ENCODE assay signal across 7 cellular contexts in the genomic region with DNA sequence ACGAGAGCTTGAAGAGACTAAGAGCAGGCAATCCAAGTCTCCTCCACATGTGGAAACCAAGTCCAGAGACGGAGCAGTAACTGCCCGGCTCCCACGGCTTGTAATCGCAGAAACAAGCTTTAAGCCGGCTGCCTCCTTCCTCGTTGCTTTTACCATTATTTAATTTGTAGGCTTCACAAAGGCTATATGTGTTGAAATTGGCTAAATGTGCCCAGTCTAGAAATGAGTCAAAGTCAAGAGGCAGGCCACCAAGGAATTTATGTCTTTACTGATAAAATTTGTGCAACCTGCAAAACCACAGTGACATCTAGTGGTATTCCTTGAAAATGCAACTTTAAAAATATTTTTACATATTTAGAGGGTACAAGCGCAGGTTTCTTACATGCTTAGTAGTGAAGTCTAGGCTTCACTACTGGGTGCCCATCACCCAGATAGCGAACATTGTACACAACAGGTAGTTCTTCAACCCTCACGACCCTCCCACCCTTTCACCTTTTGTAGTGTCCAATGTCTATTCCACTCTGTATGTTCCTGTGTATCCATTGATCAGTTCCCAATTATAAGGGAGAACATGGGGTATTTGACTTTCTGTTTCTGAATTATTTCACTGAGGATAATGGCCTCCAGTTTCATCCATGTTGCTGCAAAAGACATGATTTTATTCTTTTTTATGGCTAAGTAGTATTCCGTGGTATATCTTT. TPM values are rescaled to one million over a fixed set of nuclear protein-coding genes. Genes with fewer than 3 reads are reported as not detected.
DNase-seq lines count a peak whose midpoint lies in the region; FAIRE-seq and TF ChIP-seq lines count a peak whose summit lies in the region.

No MANE protein-coding gene starts in this region.

- peaks cover 2% of the 10 kb centered on the region for H3K4me1 ChIP-seq in keratinocyte (ENCODE audit: control insufficient read depth, extremely low read depth, insufficient read depth, low read length)

- no peaks in the 10 kb centered on the region for H3K79me2 ChIP-seq in keratinocyte (ENCODE audit: control insufficient read depth, insufficient read depth, low read length)

- no peak overlapping the region for H3K9ac ChIP-seq in keratinocyte (ENCODE audit: control insufficient read depth, extremely low read depth, insufficient read depth, low read length)

- H3K4me1 Mint-ChIP-seq in brain: peaks cover 24% of the 10 kb centered on the region

- dilution Hi-C loops in keratinocyte (cut with MboI; ENCODE audit: extremely low pct_ligation_motif_present, low sequenced_read_pairs): no loop called here

- H3K4me3 Mint-ChIP-seq in brain: no peak overlapping the region

- TF ChIP-seq CTCF in HFF-Myc (IDR thresholded peaks at IDR 0.05; ENCODE audit: low read depth, low read length, missing control alignments): peak; percentile 57
- peak; percentile 88 to 93 for TF ChIP-seq CTCF in brain (conservative IDR thresholded peaks at IDR 0.05)
- peak in 2 of 3 experiments; percentile 57 to 62 for TF ChIP-seq CTCF in keratinocyte (optimal IDR thresholded peaks at IDR 0.05 in 1 of 3, IDR thresholded peaks at IDR 0.05 in 1 of 3, conservative IDR thresholded peaks at IDR 0.05 in 1 of 3; ENCODE audit: extremely low read depth in 1 of 3, insufficient read depth in 2 of 3, low read length in 3 of 3)

- no peaks in the 10 kb centered on the region for H3K9me3 Mint-ChIP-seq in brain

- no peaks in the 10 kb centered on the region for H3K27me3 Mint-ChIP-seq in brain

- H3K36me3 ChIP-seq in keratinocyte (ENCODE audit: control insufficient read depth in 2 of 2, extremely low read depth in 1 of 2, insufficient read depth in 2 of 2, low read length in 2 of 2): no peaks in the 10 kb centered on the region

- H3K27ac ChIP-seq in keratinocyte (ENCODE audit: control insufficient read depth, insufficient read depth, low read length): no peak overlapping the region

- DNase-seq in GM04503 (ENCODE audit: low read depth) (peak; percentile 65), HFF-Myc (ENCODE audit: extremely low read depth, low read depth) (peak; percentile 35), NCI-H446 (lab: John Stamatoyannopoulos, UW) (peak; percentile 29 to 65), keratinocyte (ENCODE audit: low read depth, low spot score) (no peak), superior temporal gyrus (ENCODE audit: extremely low spot score) (peak; percentile 78)
- DNase-seq in activated CD8-positive, alpha-beta memory T cell treated with anti-CD3 and anti-CD28 coated beads for 24 hours: no peak

- H3K4me3 ChIP-seq in HFF-Myc (replicated peaks; ENCODE audit: low read depth, low read length) (no peak overlapping the region), keratinocyte (ENCODE audit: control insufficient read depth in 2 of 3, extremely low read depth in 1 of 3, insufficient read depth in 2 of 3, low read depth in 1 of 3, low read length in 3 of 3) (no peak overlapping the region)

- no peaks in the 10 kb centered on the region for H4K20me1 ChIP-seq in keratinocyte (ENCODE audit: control insufficient read depth, extremely low read depth, insufficient read depth, low read length)

- H3K4me2 ChIP-seq in keratinocyte (ENCODE audit: control insufficient read depth, extremely low read depth, insufficient read depth, low read depth, low read length): no peak overlapping the region

- H3K27ac Mint-ChIP-seq in brain: peak overlapping the region in 1 of 5 experiments; percentile 28

- no peak overlapping the region for H2AFZ ChIP-seq in keratinocyte (ENCODE audit: control insufficient read depth, low read length)

- no peaks in the 10 kb centered on the region for H3K36me3 Mint-ChIP-seq in brain

- no peaks in the 10 kb centered on the region for H3K9me3 ChIP-seq in keratinocyte (ENCODE audit: control insufficient read depth, low read depth, low read length)

- FAIRE-seq in keratinocyte (lab: Jason Lieb, UNC): no peak

- peaks cover 7% of the 10 kb centered on the region for H3K27me3 ChIP-seq in keratinocyte (ENCODE audit: control insufficient read depth, extremely low read depth, insufficient read depth, low read length)

- H3K9me1 ChIP-seq in keratinocyte (ENCODE audit: control insufficient read depth, extremely low read depth, insufficient read depth, low read length): no peaks in the 10 kb centered on the region

RNA-seq across cellular contexts. Expression of a gene that starts 33.5 kb away (rescaled TPM):
- 9.7 TPM for polyA plus RNA-seq in brain (ENCODE audit: insufficient read depth, low read depth, low replicate concordance)
- not detected in 3 replicates for polyA plus RNA-seq in keratinocyte
- polyA plus RNA-seq in keratinocyte (2011; ENCODE audit: low read depth): not detected
- not detected in 2 replicates for polyA plus RNA-seq in keratinocyte (2011; cell fraction: cytosol; rRNA removed)
- polyA plus RNA-seq in keratinocyte (2011; cell fraction: nucleus; rRNA removed): not detected in 2 replicates
- polyA plus RNA-seq in keratinocyte (2012; ENCODE audit: low replicate concordance): not detected in 2 replicates
- not detected in 3 replicates for polyA minus RNA-seq in keratinocyte
- not detected for polyA minus RNA-seq in keratinocyte (2011; cell fraction: cytosol; rRNA and poly(A)+ RNA removed)
- polyA minus RNA-seq in keratinocyte (2011; cell fraction: nucleus; rRNA and poly(A)+ RNA removed): not detected in 2 replicates

Comparison
In these comparisons a context has a peak if more than half of its experiments do, and no peak if none do; other contexts are left out.
1. DNase-seq: peak in GM04503 (single experiment), HFF-Myc (single experiment), NCI-H446 (2 of 2) and superior temporal gyrus (single experiment); none in keratinocyte (single experiment) and activated CD8-positive, alpha-beta memory T cell treated with anti-CD3 and anti-CD28 coated beads for 24 hours (single experiment).
2. RNA of a gene that starts 33.5 kb away (polyA plus RNA-seq): 9.7 TPM in brain (single experiment); not detected in keratinocyte; every median in the first group is over 10 times any median in the second.
3. Peak in every context shown above with its lines, with median percentiles within 50 percentile points of each other: CTCF ChIP-seq.